10 cellular contexts compared by ENCODE assay signal in the genomic region with DNA sequence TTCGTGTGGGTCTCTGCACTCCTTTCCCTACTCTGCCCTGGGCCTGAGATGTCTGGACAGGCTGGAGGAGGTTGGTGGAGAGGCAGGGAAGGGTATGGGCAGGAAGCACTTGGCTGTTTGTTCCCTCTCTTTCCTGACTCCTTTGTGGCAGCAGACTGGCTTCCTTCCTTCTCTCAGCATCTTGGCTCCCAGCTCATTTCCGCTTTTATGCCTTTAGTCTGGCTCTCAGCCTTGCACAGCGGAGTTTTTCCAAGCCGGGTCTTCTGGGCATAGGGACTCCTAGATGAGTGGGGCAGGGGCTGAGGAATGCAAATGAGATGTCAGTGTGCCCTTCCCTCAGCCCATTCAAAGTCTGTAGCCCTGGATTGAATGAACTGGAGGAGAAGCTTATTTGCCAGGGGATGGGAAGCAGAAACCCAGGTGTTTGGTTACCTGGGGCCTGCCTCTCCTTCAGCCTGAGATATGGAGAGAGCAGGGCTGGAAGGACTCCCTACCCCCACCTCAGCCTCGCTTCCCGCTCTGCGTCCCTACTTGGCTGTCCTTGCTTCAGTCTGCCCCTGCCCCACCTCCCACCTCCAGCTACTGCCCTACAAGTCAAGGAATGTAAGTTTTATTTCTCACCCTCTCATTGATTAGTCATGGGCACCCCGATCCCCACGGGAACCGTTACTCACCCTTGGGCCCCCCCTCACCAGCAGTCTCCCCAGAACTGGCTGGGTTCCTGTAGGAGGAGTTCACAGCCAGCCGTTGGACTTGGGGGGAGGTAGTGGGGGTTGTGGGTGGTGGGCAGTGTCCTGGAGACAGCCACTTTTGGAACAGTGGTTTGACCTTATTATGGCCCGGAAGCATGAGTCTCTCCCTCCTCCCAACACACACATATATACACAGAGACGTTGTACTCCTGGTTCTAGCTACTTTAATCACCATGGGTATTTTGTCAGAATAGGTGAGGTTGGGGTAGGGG. TPM values are rescaled to one million over a fixed set of nuclear protein-coding genes. Genes with fewer than 3 reads are reported as not detected.
DNase-seq lines count a peak whose midpoint lies in the region; ATAC-seq, FAIRE-seq and TF ChIP-seq lines count a peak whose summit lies in the region.
"Had no signal": no experiment of that assay in that cellular context is flagged by ENCODE, and none has a peak within 500 bp of the region (broad histone marks: within the 10 kb centered on the region; RNA-seq: fewer than 3 reads in every experiment).

No MANE protein-coding gene starts in this region.

- no peaks in the 10 kb centered on the region for H3K9me3 ChIP-seq in H9 (ENCODE audit: control insufficient read depth, low read depth, low read length)
- no peaks in the 10 kb centered on the region for H3K9me3 ChIP-seq in left ventricle myocardium inferior (replicated peaks)
- H3K9me3 ChIP-seq in skeletal muscle tissue (ENCODE audit: control insufficient read depth in 3 of 3, low read length in 3 of 3), result no peaks in the 10 kb centered on the region
- H3K9me3 ChIP-seq: psoas muscle had no signal

- H3K36me3 Mint-ChIP-seq in H9 (ENCODE audit: insufficient read depth in 1 of 3, low read depth in 3 of 3), result no peaks in the 10 kb centered on the region
- no peaks in the 10 kb centered on the region for H3K36me3 Mint-ChIP-seq in WTC11
- H3K36me3 Mint-ChIP-seq in activated CD4-positive, alpha-beta T cell treated with anti-CD3 and anti-CD28 coated beads, Interleukin-2, amount 10 ng/mL, durations not matched to agents 24 days and 14 days (ENCODE audit: low read depth), result no peaks in the 10 kb centered on the region

- H3K4me2 ChIP-seq in H9 (ENCODE audit: insufficient read depth, insufficient read length, low read length), result no peak overlapping the region

- no peak overlapping the region for H2AFZ ChIP-seq in H9 (ENCODE audit: low read length)

- WGBS in H9 (ENCODE audit: extremely low coverage, insufficient read length, low lambda C conversion rate), result no CpG with 5 or more reads among the region's 13 CpGs

- H3K79me2 ChIP-seq in H9 (ENCODE audit: insufficient read depth, low read length), result no peaks in the 10 kb centered on the region

- no peak overlapping the region for H2BK15ac ChIP-seq in H9 (ENCODE audit: low read depth, low read length)

- H2BK5ac ChIP-seq in H9 (ENCODE audit: insufficient read length, low read length), result no peak overlapping the region

- no peak overlapping the region for H2BK12ac ChIP-seq in H9 (ENCODE audit: insufficient read length, low read depth, low read length)

- H4K20me1 ChIP-seq in H9 (ENCODE audit: control insufficient read depth, insufficient read depth, insufficient read length), result no peaks in the 10 kb centered on the region

- POLR2A ChIA-PET in WTC11 (lab: Charles Lee), result interaction anchor here (0.5 to 1.2 kb wide), 4 partner anchors 8 to 74 kb away, joined by 3 to 5 read pairs (median 4); no protein-coding TSS in a partner anchor

- H3K14ac ChIP-seq in H9 (ENCODE audit: insufficient read depth, low read length), result no peak overlapping the region; the same call in 1 of the 2 replicates

- H3K4ac ChIP-seq in H9 (ENCODE audit: low read depth, low read length), result no peak overlapping the region

- CTCF ChIA-PET in WTC11 (lab: Charles Lee), result interaction anchor here (0.6 to 12.5 kb wide), 24 partner anchors 9 to 151 kb away, joined by 3 to 230 read pairs (median 4); a partner anchor contains a TSS

- H2AK5ac ChIP-seq in H9 (ENCODE audit: insufficient read length, low read length), result no peak overlapping the region

- no peak overlapping the region for H2BK20ac ChIP-seq in H9 (ENCODE audit: low read depth, low read length, poor library complexity, severe bottlenecking)

- H3K9ac ChIP-seq in H9 (ENCODE audit: extremely low read depth, insufficient read length, low read length), result no peak overlapping the region
- H3K9ac ChIP-seq in skeletal muscle tissue (ENCODE audit: low read depth in 1 of 3, low read length in 3 of 3), result no peak overlapping the region

- no peak for FAIRE-seq in D721Med (lab: Jason Lieb, UNC)

- H3K27ac ChIP-seq in H9 (ENCODE audit: insufficient read length, low read depth, low read length) (no peak overlapping the region), left ventricle myocardium inferior (replicated peaks) (peak overlapping the region; percentile 64), skeletal muscle tissue (ENCODE audit: low read depth, low read length) (peak overlapping the region; percentile 13)
- H3K27ac ChIP-seq: psoas muscle had no signal

- H3K23ac ChIP-seq in H9 (ENCODE audit: insufficient read length, low read depth, low read length), result no peak overlapping the region

- H4K8ac ChIP-seq in H9 (replicated peaks; ENCODE audit: insufficient read length, low read depth, low read length), result no peak overlapping the region

- H3K18ac ChIP-seq in H9 (ENCODE audit: insufficient read length, low read depth, low read length), result no peak overlapping the region

- DNase-seq in H9 (peak; percentile 57), WTC11 (ENCODE audit: low spot score) (peak; percentile 32), left ventricle myocardium inferior (no peak), D721Med (ENCODE audit: insufficient read length, low spot score) (no peak), NCI-H1694 (lab: John Stamatoyannopoulos, UW) (no peak)
- no peak for DNase-seq in activated CD8-positive, alpha-beta memory T cell treated with anti-CD3 and anti-CD28 coated beads for 24 hours
- no peak for DNase-seq in activated CD4-positive, alpha-beta T cell treated with anti-CD3 and anti-CD28 coated beads, Interleukin-2, amount 10 ng/mL, durations not matched to agents 24 days and 14 days
- DNase-seq: psoas muscle, SHP77 treated with DMSO at 0.1 percent for 48 hours had no signal

- H3K4me1 ChIP-seq in H9 (ENCODE audit: insufficient read depth, low read length) (peaks cover 14% of the 10 kb centered on the region; the same call in 1 of the 2 replicates), left ventricle myocardium inferior (peaks cover 98% of the 10 kb centered on the region), skeletal muscle tissue (ENCODE audit: control insufficient read depth in 3 of 3, insufficient read depth in 3 of 3, low read length in 3 of 3) (peaks cover 45 to 51% (median 49%) of the 10 kb centered on the region in 3 donors)

- H3K56ac ChIP-seq in H9 (ENCODE audit: insufficient read length, low read depth, low read length), result no peak overlapping the region

- no peaks in the 10 kb centered on the region for H3K79me1 ChIP-seq in H9 (ENCODE audit: insufficient read depth, low read depth, low read length, poor library complexity, severe bottlenecking)

- H3K4me1 Mint-ChIP-seq in H9 (peaks cover 32 to 55% of the 10 kb centered on the region in 2 experiments), WTC11 (peaks cover 54% of the 10 kb centered on the region)
- peaks cover 45% of the 10 kb centered on the region for H3K4me1 Mint-ChIP-seq in activated CD4-positive, alpha-beta T cell treated with anti-CD3 and anti-CD28 coated beads, Interleukin-2, amount 10 ng/mL, durations not matched to agents 24 days and 14 days

- H3K27me3 Mint-ChIP-seq in H9 (ENCODE audit: low read depth) (peaks cover 90% of the 10 kb centered on the region), WTC11 (ENCODE audit: low read depth) (peaks cover 93% of the 10 kb centered on the region)
- H3K27me3 Mint-ChIP-seq in activated CD4-positive, alpha-beta T cell treated with anti-CD3 and anti-CD28 coated beads, Interleukin-2, amount 10 ng/mL, durations not matched to agents 24 days and 14 days, result peaks cover 28% of the 10 kb centered on the region

- no peaks in the 10 kb centered on the region for H3K23me2 ChIP-seq in H9 (ENCODE audit: insufficient read length, low read depth, low read length, poor library complexity, severe bottlenecking)

- H3K9me3 Mint-ChIP-seq in H9, result peaks cover 3 to 7% of the 10 kb centered on the region in 2 experiments; a peak in 3 of 5 replicates
- no peaks in the 10 kb centered on the region for H3K9me3 Mint-ChIP-seq in WTC11
- no peaks in the 10 kb centered on the region for H3K9me3 Mint-ChIP-seq in activated CD4-positive, alpha-beta T cell treated with anti-CD3 and anti-CD28 coated beads, Interleukin-2, amount 10 ng/mL, durations not matched to agents 24 days and 14 days

- H2BK120ac ChIP-seq in H9 (ENCODE audit: low read depth, low read length, poor library complexity, severe bottlenecking), result no peak overlapping the region

- TF ChIP-seq CTCF in H9 (conservative IDR thresholded peaks at IDR 0.05) (no peak), WTC11 (IDR thresholded peaks at IDR 0.05) (no peak), left ventricle myocardium inferior (IDR thresholded peaks at IDR 0.05; ENCODE audit: borderline replicate concordance) (no peak), D721Med (IDR thresholded peaks at IDR 0.05; ENCODE audit: insufficient read depth, missing control alignments) (no peak)

- ATAC-seq in WTC11, result peak; percentile 66

- no peak overlapping the region for H4K91ac ChIP-seq in H9 (ENCODE audit: insufficient read length, low read depth, low read length)

- H3K4me3 ChIP-seq in left ventricle myocardium inferior, result no peak overlapping the region
- no peak overlapping the region for H3K4me3 ChIP-seq in skeletal muscle tissue (ENCODE audit: low read length in 3 of 3)
- H3K4me3 ChIP-seq: psoas muscle had no signal

- no peak overlapping the region for H4K5ac ChIP-seq in H9 (ENCODE audit: insufficient read length, low read depth, low read length)

- H3K36me3 ChIP-seq in left ventricle myocardium inferior (no peaks in the 10 kb centered on the region), skeletal muscle tissue (ENCODE audit: control insufficient read depth in 3 of 3, insufficient read depth in 3 of 3, low read length in 3 of 3) (no peaks in the 10 kb centered on the region)

- no peak overlapping the region for H3T11ph ChIP-seq in H9 (ENCODE audit: low read length)

- intact Hi-C loops in left ventricle myocardium inferior (cut with micrococcal nuclease), result no loop called here
- intact Hi-C loops in activated CD4-positive, alpha-beta T cell treated with anti-CD3 and anti-CD28 coated beads, Interleukin-2, amount 10 ng/mL, durations not matched to agents 24 days and 14 days (cut with micrococcal nuclease), result no loop called here

- H3K4me3 Mint-ChIP-seq in H9 (no peak overlapping the region; a peak in 1 of 5 replicates), WTC11 (no peak overlapping the region)
- no peak overlapping the region for H3K4me3 Mint-ChIP-seq in activated CD4-positive, alpha-beta T cell treated with anti-CD3 and anti-CD28 coated beads, Interleukin-2, amount 10 ng/mL, durations not matched to agents 24 days and 14 days

- H3K27me3 ChIP-seq in H9 (ENCODE audit: insufficient read depth, low read length) (peaks cover 3% of the 10 kb centered on the region; the same call in 1 of the 2 replicates), left ventricle myocardium inferior (ENCODE audit: low read depth) (no peaks in the 10 kb centered on the region), skeletal muscle tissue (ENCODE audit: control insufficient read depth in 3 of 3, insufficient read depth in 3 of 3, low read length in 3 of 3) (no peaks in the 10 kb centered on the region)

- H3K27ac Mint-ChIP-seq in H9 (0 out of 7 replicates have a peak overlapping the region, but pooled peaks of 1 of the 3 experiments have one; percentile 23), WTC11 (no peak overlapping the region)
- H3K27ac Mint-ChIP-seq in activated CD4-positive, alpha-beta T cell treated with anti-CD3 and anti-CD28 coated beads, Interleukin-2, amount 10 ng/mL, durations not matched to agents 24 days and 14 days, result no peak overlapping the region

RNA-seq across cellular contexts. Expression of a gene that starts 9.3 kb away (rescaled TPM):
- total RNA-seq in H9 (2021) (12.2 and 16.2 TPM in 2 replicates), WTC11 (2021) (19.3 to 21.9 TPM (median 20.8 TPM) in 3 replicates), left ventricle myocardium inferior (55.3 TPM), skeletal muscle tissue (78.8 TPM)
- total RNA-seq in activated CD4-positive, alpha-beta T cell treated with anti-CD3 and anti-CD28 coated beads, Interleukin-2, amount 10 ng/mL, durations not matched to agents 24 days and 14 days, result 43.9 and 48.0 TPM in 2 replicates

RNA-seq across cellular contexts. Expression of a gene that starts 43.8 kb away (rescaled TPM):
- 5.7 and 6.2 TPM in 2 replicates for total RNA-seq in H9 (2021)
- total RNA-seq in WTC11 (2021), result 18.4 to 23.5 TPM (median 22.2 TPM) in 3 replicates
- total RNA-seq in left ventricle myocardium inferior, result 7.1 TPM
- 3.7 TPM for total RNA-seq in skeletal muscle tissue
- total RNA-seq in activated CD4-positive, alpha-beta T cell treated with anti-CD3 and anti-CD28 coated beads, Interleukin-2, amount 10 ng/mL, durations not matched to agents 24 days and 14 days, result 0.84 and 1.2 TPM in 2 replicates

RNA-seq across cellular contexts. Expression of a gene that starts 45.1 kb away (rescaled TPM):
- total RNA-seq in H9 (2021) (0.33 TPM in 1 of 2 replicates, not detected in the other), WTC11 (2021) (0.55 to 0.99 TPM (median 0.74 TPM) in 3 replicates), left ventricle myocardium inferior (not detected), skeletal muscle tissue (not detected)
- 4.8 and 5.5 TPM in 2 replicates for total RNA-seq in activated CD4-positive, alpha-beta T cell treated with anti-CD3 and anti-CD28 coated beads, Interleukin-2, amount 10 ng/mL, durations not matched to agents 24 days and 14 days

Comparison
In these comparisons a context has a peak if more than half of its experiments do, and no peak if none do; other contexts are left out.
1. DNase-seq: peak in H9 (single experiment) and WTC11 (single experiment); none in left ventricle myocardium inferior (single experiment), activated CD8-positive, alpha-beta memory T cell treated with anti-CD3 and anti-CD28 coated beads for 24 hours (single experiment), activated CD4-positive, alpha-beta T cell treated with anti-CD3 and anti-CD28 coated beads, Interleukin-2, amount 10 ng/mL, durations not matched to agents 24 days and 14 days (single experiment), D721Med (single experiment) and NCI-H1694 (single experiment).